In the genomic region with DNA sequence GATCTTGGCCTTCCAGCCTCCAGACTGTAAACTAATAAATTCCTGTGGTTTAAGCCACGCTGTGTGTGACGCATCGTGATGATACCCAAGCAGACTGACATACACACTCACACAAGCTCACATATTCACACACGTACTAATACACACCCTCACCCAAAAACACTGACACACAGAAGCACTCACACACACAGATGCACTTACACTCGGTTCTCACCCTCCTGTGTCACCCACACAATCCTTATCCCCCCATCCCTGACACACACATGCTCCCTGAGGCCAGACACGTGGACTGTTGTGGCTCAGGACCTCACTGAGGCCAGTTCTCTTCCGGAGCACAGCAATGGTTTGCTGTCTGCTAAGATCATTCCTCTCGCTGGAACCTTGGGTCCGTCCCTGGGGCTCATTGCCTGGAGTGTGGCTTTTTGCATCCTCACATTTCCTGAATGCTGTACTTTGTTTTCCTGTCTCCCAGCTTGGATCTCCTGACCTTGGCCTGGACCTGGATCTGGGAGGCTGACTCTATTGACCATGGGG, we compare ENCODE assay signal across 15 cellular contexts.
A peak's percentile ranks its signal among the peaks of the same experiment; 100 is the strongest.
DNase-seq lines count a peak whose midpoint lies in the region; ATAC-seq, FAIRE-seq and TF ChIP-seq lines count a peak whose summit lies in the region.
"Had no signal": no experiment of that assay in that cellular context is flagged by ENCODE, and none has a peak within 500 bp of the region (broad histone marks: within the 10 kb centered on the region; RNA-seq: fewer than 3 reads in every experiment).

No MANE protein-coding gene starts in this region.

- H3K27me3 ChIP-seq in IMR-90 (ENCODE audit: control insufficient read depth, insufficient read depth, low read length) = peaks cover 5% of the 10 kb centered on the region
- no peaks in the 10 kb centered on the region for H3K27me3 ChIP-seq in astrocyte (ENCODE audit: insufficient read depth, low read length)
- H3K27me3 ChIP-seq: ovary, upper lobe of left lung had no signal

- H3K9me3 ChIP-seq in IMR-90 (ENCODE audit: control insufficient read depth, insufficient read depth, low read length) (peaks cover 5% of the 10 kb centered on the region), astrocyte (ENCODE audit: insufficient read depth, low read depth, low read length) (no peaks in the 10 kb centered on the region)
- H3K9me3 ChIP-seq: ovary, upper lobe of left lung had no signal

- H3K4me1 ChIP-seq in IMR-90 (ENCODE audit: control insufficient read depth, insufficient read depth, low read length) = peaks cover 12% of the 10 kb centered on the region
- peaks cover 14% of the 10 kb centered on the region for H3K4me1 ChIP-seq in astrocyte (ENCODE audit: insufficient read depth, low read length)

- peak overlapping the region; percentile 91 for H3K23ac ChIP-seq in IMR-90 (ENCODE audit: low read depth, low read length)

- peak overlapping the region; percentile 93 for H3K4ac ChIP-seq in IMR-90 (ENCODE audit: low read depth, low read length)

- peak overlapping the region; percentile 92 for H2BK5ac ChIP-seq in IMR-90 (ENCODE audit: low read depth, low read length, poor library complexity, severe bottlenecking)

- FAIRE-seq in astrocyte (lab: Jason Lieb, UNC) = peak; percentile 92
- FAIRE-seq: islet of Langerhans had no signal

- peak overlapping the region; percentile 16 for H3K27ac ChIP-seq in IMR-90 (ENCODE audit: insufficient read depth, low read length)
- H3K27ac ChIP-seq in astrocyte (ENCODE audit: low read depth, low read length) = peak overlapping the region; percentile 79
- H3K27ac ChIP-seq: ovary had no signal

- H3K4me2 ChIP-seq in IMR-90 (ENCODE audit: low read depth, low read length) (peak overlapping the region; percentile 26; the same call in 1 of the 2 replicates), astrocyte (ENCODE audit: low read length) (peak overlapping the region; percentile 56)

- no peak for TF ChIP-seq POLR2A in IMR-90 (IDR thresholded peaks at IDR 0.05; ENCODE audit: low read depth, low read length)

- dilution Hi-C loops in IMR-90 (cut with HindIII; ENCODE audit: low sequenced_read_pairs, unreplicated experiment) = no loop called here

- H3K79me1 ChIP-seq in IMR-90 (ENCODE audit: low read depth in 1 of 2, low read length in 2 of 2) = no peaks in the 10 kb centered on the region

- H3K56ac ChIP-seq in IMR-90 (ENCODE audit: extremely low read depth, insufficient read depth, low read length) = no peak overlapping the region

- POLR2A ChIA-PET in IMR-90 (lab: Charles Lee; ENCODE audit: unreplicated experiment) = no interaction called here

- H4K8ac ChIP-seq in IMR-90 (ENCODE audit: low read depth in 2 of 2, low read length in 2 of 2) = peak overlapping the region in 1 of 2 experiments; percentile 80; a peak in 2 of 4 replicates

- peak overlapping the region; percentile 89 for H2BK20ac ChIP-seq in IMR-90 (ENCODE audit: low read depth, low read length)

- peaks cover 34% of the 10 kb centered on the region for H3K4me1 Mint-ChIP-seq in astrocyte (ENCODE audit: low read depth, unreplicated experiment)

- H3K18ac ChIP-seq in IMR-90 (ENCODE audit: low read depth, low read length) = peak overlapping the region; percentile 88

- H4K20me1 ChIP-seq in IMR-90 (ENCODE audit: insufficient read depth, low read length) (no peaks in the 10 kb centered on the region), astrocyte (ENCODE audit: insufficient read depth, low read length) (no peaks in the 10 kb centered on the region)

- H3K9ac ChIP-seq in IMR-90 (ENCODE audit: low read depth, low read length) (no peak overlapping the region), astrocyte (ENCODE audit: low read length) (peak overlapping the region; percentile 70)

- TF ChIP-seq CTCF in IMR-90 (conservative IDR thresholded peaks at IDR 0.05; ENCODE audit: low read depth, low read length) (no peak), astrocyte (IDR thresholded peaks at IDR 0.05; ENCODE audit: insufficient read depth, low read depth, low read length) (no peak)

- TF ChIP-seq RAD21 in IMR-90 (IDR thresholded peaks at IDR 0.05; ENCODE audit: low read length) = peak; percentile 4; the same call in 1 of the 2 replicates

- peak overlapping the region; percentile 77 for H2AK5ac ChIP-seq in IMR-90 (ENCODE audit: low read depth, low read length)

- in situ Hi-C loops in IMR-90 (cut with MboI; ENCODE audit: low sequenced_read_pairs) = no loop called here

- H3K4me3 ChIP-seq in IMR-90 (ENCODE audit: insufficient read depth, low read depth, low read length) (no peak overlapping the region), astrocyte (ENCODE audit: insufficient read depth, low read depth, low read length) (no peak overlapping the region)
- H3K4me3 ChIP-seq: ovary, upper lobe of left lung had no signal

- WGBS in IMR-90 (ENCODE audit: extremely low coverage in 2 of 2, insufficient read length in 1 of 2), 2 experiments = 28% methylated on average over 9 of the region's 9 CpGs; no CpG with 5 or more reads in 1 of the 2 experiments

- H2AK9ac ChIP-seq in IMR-90 (replicated peaks; ENCODE audit: low read depth, low read length, poor library complexity) = peak overlapping the region; percentile 49

- H3K27ac Mint-ChIP-seq in astrocyte (ENCODE audit: unreplicated experiment) = peak overlapping the region; percentile 92
- no peak overlapping the region for H3K27ac Mint-ChIP-seq in activated naive CD4-positive, alpha-beta T cell treated with anti-CD3 and anti-CD28 coated beads, Interleukin-2, amount 50 U/mL, for 72 hours

- H2BK15ac ChIP-seq in IMR-90 (ENCODE audit: low read depth, low read length) = peak overlapping the region; percentile 27; the same call in 2 of the 3 replicates

- no peaks in the 10 kb centered on the region for H3K9me3 Mint-ChIP-seq in astrocyte (ENCODE audit: unreplicated experiment)
- peaks cover 0 to 13% of the 10 kb centered on the region in 2 donors for H3K9me3 Mint-ChIP-seq in activated naive CD4-positive, alpha-beta T cell treated with anti-CD3 and anti-CD28 coated beads, Interleukin-2, amount 50 U/mL, for 72 hours

- CTCF ChIA-PET in IMR-90 (lab: Yijun Ruan, JAX) = interaction anchor here (0.7 to 3.2 kb wide), 2 partner anchors 28 to 204 kb away, joined by 4 to 10 read pairs; no protein-coding TSS in a partner anchor

- peak overlapping the region; percentile 58 for H3K4me3 Mint-ChIP-seq in astrocyte (ENCODE audit: unreplicated experiment)

- H2AFZ ChIP-seq in IMR-90 (replicated peaks; ENCODE audit: low read length, poor library complexity) (peak overlapping the region; percentile 81), astrocyte (ENCODE audit: low read depth, low read length) (peak overlapping the region; percentile 61)

- H3K79me2 ChIP-seq in astrocyte (ENCODE audit: insufficient read depth, low read length) = no peaks in the 10 kb centered on the region

- DNase-seq in AG08396 (ENCODE audit: low spot score) = peak; percentile 66
- DNase-seq in IMR-90 = peak; percentile 100
- DNase-seq in astrocyte (ENCODE audit: low read depth) = peak; percentile 98
- peak; percentile 30 for DNase-seq in kidney tubule cell (ENCODE audit: low spot score)
- DNase-seq in stimulated activated naive CD4-positive, alpha-beta T cell (lab: John Stamatoyannopoulos, UW) = no peak
- no peak for DNase-seq in activated naive CD4-positive, alpha-beta T cell treated with anti-CD3 and anti-CD28 coated beads, Interleukin-2, amount 50 U/mL, for 72 hours (ENCODE audit: low spot score in 2 of 2)
- DNase-seq: activated CD4-positive, CD25-positive, alpha-beta regulatory T cell treated with anti-CD3 and anti-CD28 coated beads, Interleukin-2, amount 50 U/mL, for 72 hours; activated gamma-delta T cell treated with Interleukin-2 at 50 U/mL for 16 hours; C1 segment of cervical spinal cord; NCI-H187 treated with DMSO at 0.1 percent for 48 hours; ovary; upper lobe of left lung had no signal

- intact Hi-C loops in IMR-90 (cut with micrococcal nuclease) = no loop called here

- no peaks in the 10 kb centered on the region for H3K27me3 Mint-ChIP-seq in astrocyte (ENCODE audit: low read depth, unreplicated experiment)

- peak overlapping the region; percentile 92 for H2BK120ac ChIP-seq in IMR-90 (ENCODE audit: low read depth, low read length)

- H4K5ac ChIP-seq in IMR-90 (ENCODE audit: low read depth, low read length) = peak overlapping the region; percentile 57

- peak overlapping the region; percentile 77 for H3K14ac ChIP-seq in IMR-90 (replicated peaks; ENCODE audit: low read depth, low read length)

- peak overlapping the region; percentile 91 for H4K91ac ChIP-seq in IMR-90 (ENCODE audit: insufficient read depth, low read depth, low read length)

- H3K36me3 Mint-ChIP-seq in astrocyte (ENCODE audit: low read depth, unreplicated experiment) = peaks cover 1% of the 10 kb centered on the region
- H3K36me3 Mint-ChIP-seq in activated naive CD4-positive, alpha-beta T cell treated with anti-CD3 and anti-CD28 coated beads, Interleukin-2, amount 50 U/mL, for 72 hours = peaks cover 0 to 5% of the 10 kb centered on the region in 2 donors

- ATAC-seq in IMR-90 (ENCODE audit: low read depth) (peak; percentile 94), HG02642 (IDR thresholded peaks at IDR 0.05; ENCODE audit: poor library complexity, unreplicated experiment) (no peak), GM21515 (IDR thresholded peaks at IDR 0.05; ENCODE audit: unreplicated experiment) (no peak)
- ATAC-seq in activated naive CD4-positive, alpha-beta T cell treated with anti-CD3 and anti-CD28 coated beads, Interleukin-2, amount 50 U/mL, for 72 hours = no peak

- H3K36me3 ChIP-seq in IMR-90 (ENCODE audit: control insufficient read depth, insufficient read depth, low read length) (no peaks in the 10 kb centered on the region), astrocyte (ENCODE audit: insufficient read depth, low read length) (no peaks in the 10 kb centered on the region)
- H3K36me3 ChIP-seq: ovary, upper lobe of left lung had no signal

- H3K9me1 ChIP-seq in IMR-90 (ENCODE audit: insufficient read depth, low read length) = peaks cover 16% of the 10 kb centered on the region

- no TSS peak for BruUV-seq in IMR-90 (replicated peaks; lab: Mats Ljungman, UMichigan)

TF ChIP-seq in IMR-90, 13 proteins besides CTCF, POLR2A, EP300 and RAD21 (continues in another document):
- peak; percentile 74; the same call in 1 of the 2 replicates for TF ChIP-seq BHLHE40 (IDR thresholded peaks at IDR 0.05; ENCODE audit: low read depth, low read length)
- TF ChIP-seq MAZ (IDR thresholded peaks at IDR 0.05; ENCODE audit: borderline replicate concordance, low read depth, low read length) = peak; percentile 26; the same call in 1 of the 2 replicates
- TF ChIP-seq CEBPB (IDR thresholded peaks at IDR 0.05; ENCODE audit: low read depth, low read length) = no peak
- no peak for TF ChIP-seq MAFK (IDR thresholded peaks at IDR 0.05; ENCODE audit: low read depth, low read length)
- TF ChIP-seq RFX5 (IDR thresholded peaks at IDR 0.05; ENCODE audit: low read depth, low read length) = no peak
- TF ChIP-seq SMC3 (IDR thresholded peaks at IDR 0.05; ENCODE audit: low read depth, low read length) = 0 out of 2 replicates have a peak, but pooled peaks have one; percentile 10

Comparison
In these comparisons a context has a peak if more than half of its experiments do, and no peak if none do; other contexts are left out.
1. DNase-seq: peak in AG08396 (single experiment), IMR-90 (single experiment), astrocyte (single experiment) and kidney tubule cell (single experiment); none in stimulated activated naive CD4-positive, alpha-beta T cell (0 of 6) and activated naive CD4-positive, alpha-beta T cell treated with anti-CD3 and anti-CD28 coated beads, Interleukin-2, amount 50 U/mL, for 72 hours (0 of 2).